ENCODE assay signal across 33 cellular contexts in the genomic region with DNA sequence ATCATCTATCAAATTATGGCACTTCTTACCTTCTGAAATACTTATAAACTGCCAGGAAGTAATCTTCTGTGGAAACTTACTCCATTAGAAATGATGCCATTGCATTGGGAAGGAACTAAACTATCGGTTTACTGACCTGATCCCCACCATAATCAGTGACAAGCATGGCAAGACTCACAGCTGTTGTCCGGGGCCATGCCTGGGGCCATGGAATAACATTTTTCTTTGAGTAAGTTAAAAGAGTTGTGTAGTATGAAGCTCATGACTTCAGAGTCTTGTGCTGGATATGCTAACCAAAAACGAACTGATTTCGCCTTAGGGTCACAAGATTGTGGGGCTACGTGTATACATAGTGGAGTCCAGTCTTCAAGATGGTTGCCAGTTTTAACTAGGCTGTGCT. TPM values are rescaled to one million over a fixed set of nuclear protein-coding genes. Genes with fewer than 3 reads are reported as not detected.
DNase-seq lines count a peak whose midpoint lies in the region; ATAC-seq, FAIRE-seq and TF ChIP-seq lines count a peak whose summit lies in the region.
"Had no signal": no experiment of that assay in that cellular context is flagged by ENCODE, and none has a peak within 500 bp of the region (broad histone marks: within the 10 kb centered on the region; RNA-seq: fewer than 3 reads in every experiment).

No MANE protein-coding gene starts in this region.

- DNase-seq in SJCRH30 (peak; percentile 85 to 94), K562 (ENCODE audit: extremely low read depth in 1 of 4, low spot score in 3 of 4) (no peak), foreskin melanocyte (peak; percentile 38), GM10248 (ENCODE audit: extremely low spot score) (no peak), NCI-H128 (lab: John Stamatoyannopoulos, UW; ENCODE audit: unreplicated experiment) (no peak)
- no peak for DNase-seq in stimulated activated CD4-positive, alpha-beta T cell treated with anti-CD3 and anti-CD28 coated beads, Interleukin-4, amount 100 ng/mL, for 4 hours
- DNase-seq: 8988T; ACHN; AML-193; BE2C; C1 segment of cervical spinal cord; Caco-2; Calu3; CD4-positive, alpha-beta memory T cell; CD4-positive, alpha-beta T cell; CD4-positive, CD25-positive, alpha-beta regulatory T cell; CD8-positive, alpha-beta memory T cell; CD8-positive, alpha-beta T cell; COR-L47; DMS 273 treated with DMSO at 0.1 percent for 48 hours; DMS153; DMS53; DMS79; DMS79 treated with DMSO at 0.1 percent for 48 hours; DND-41; EL had no signal

- intact Hi-C loops in K562 (cut with micrococcal nuclease) = no loop called here

- H3K27ac ChIP-seq in SJCRH30 = peak overlapping the region; percentile 74
- no peak overlapping the region; the same call in 2 of the 3 replicates for H3K27ac ChIP-seq in K562 (ENCODE audit: extremely low read depth, low read depth, low read length)
- H3K27ac ChIP-seq: 22Rv1; A549; BLaER1; BLaER1 treated with 17β-estradiol and CSF1 and Interleukin-3, amounts not matched to agents 10 nM and 100 nM; C4-2B had no signal

- peak; percentile 36 for ATAC-seq in K562
- ATAC-seq: A549; CD8-positive, alpha-beta T cell had no signal

- CTCF ChIA-PET in K562 (lab: Yijun Ruan, JAX; ENCODE audit: low intra/inter-chr PET ratio) (no interaction called here), GM10248 (lab: Yijun Ruan, JAX) (interaction anchor here (1.0 kb wide), 1 partner anchor 55 kb away, joined by 3 read pairs; no protein-coding TSS in a partner anchor)

- no peaks in the 10 kb centered on the region for H3K9me3 ChIP-seq in SJCRH30 (replicated peaks)
- H3K9me3 ChIP-seq in K562 (replicated peaks; ENCODE audit: control insufficient read depth, insufficient read depth, low read depth, low read length) = no peaks in the 10 kb centered on the region
- H3K9me3 ChIP-seq: A549; BE2C; BLaER1; BLaER1 treated with 17β-estradiol and CSF1 and Interleukin-3, amounts not matched to agents 10 nM and 100 nM; Caco-2 had no signal

- TF ChIP-seq CTCF in K562 (IDR thresholded peaks at IDR 0.05 in 2 of 3, conservative IDR thresholded peaks at IDR 0.05 in 1 of 3; ENCODE audit: insufficient read depth in 2 of 3, low read depth in 1 of 3, low read length in 3 of 3) (no peak), GM10248 (IDR thresholded peaks at IDR 0.05; ENCODE audit: control extremely low read depth, extremely low read depth, low read depth, missing control alignments) (no peak)

- H3K79me2 ChIP-seq in K562 (ENCODE audit: control insufficient read depth, insufficient read depth, low read length) = no peaks in the 10 kb centered on the region

- H3K4me2 ChIP-seq in K562 (ENCODE audit: insufficient read depth, low read length) = no peak overlapping the region
- H3K4me2 ChIP-seq: A549; BLaER1; BLaER1 treated with 17β-estradiol and CSF1 and Interleukin-3, amounts not matched to agents 10 nM and 100 nM had no signal

- POLR2A ChIA-PET in K562 (lab: Yijun Ruan, JAX) (interaction anchor here (0.6 kb wide), 1 partner anchor 13 kb away, joined by 4 read pairs; no protein-coding TSS in a partner anchor), GM10248 (lab: Yijun Ruan, JAX) (no interaction called here)

- no peak for TF ChIP-seq EP300 in K562 (IDR thresholded peaks at IDR 0.05; ENCODE audit: low read length)

- in situ Hi-C loops in K562 (cut with MboI) = no loop called here

- H3K36me3 ChIP-seq in SJCRH30 (0 out of 2 replicates have a peak, but pooled peaks cover 3% of the 10 kb centered on the region), K562 (ENCODE audit: control insufficient read depth, insufficient read depth, low read length) (peaks cover 4% of the 10 kb centered on the region; the same call in 1 of the 3 replicates)

- peak overlapping the region; percentile 62 for H2AFZ ChIP-seq in K562 (ENCODE audit: low read depth, low read length)

- 79% methylated on average over 5 of the region's 5 CpGs for WGBS in K562 (ENCODE audit: insufficient coverage, low coverage, missing lambda C conversion rate)

- H3K4me3 ChIP-seq in SJCRH30 = peak overlapping the region; percentile 0; the same call in 1 of the 2 replicates
- H3K4me3 ChIP-seq in K562 = no peak overlapping the region
- H3K4me3 ChIP-seq: A549; BLaER1; BLaER1 treated with 17β-estradiol and CSF1 and Interleukin-3, amounts not matched to agents 10 nM and 100 nM had no signal

- H3K27me3 ChIP-seq in SJCRH30 (no peaks in the 10 kb centered on the region), K562 (ENCODE audit: control insufficient read depth in 2 of 2, insufficient read depth in 2 of 2, low read length in 2 of 2) (no peaks in the 10 kb centered on the region)
- H3K27me3 ChIP-seq: BE2C; BLaER1; BLaER1 treated with 17β-estradiol and CSF1 and Interleukin-3, amounts not matched to agents 10 nM and 100 nM had no signal

- H3K4me1 ChIP-seq in SJCRH30 = peaks cover 31% of the 10 kb centered on the region
- peaks cover 4 to 12% of the 10 kb centered on the region in 2 experiments; a peak in 2 of 5 replicates for H3K4me1 ChIP-seq in K562 (replicated peaks in 1 of 2; ENCODE audit: control insufficient read depth in 2 of 2, insufficient read depth in 2 of 2, low read length in 2 of 2)
- H3K4me1 ChIP-seq: A549; BLaER1; BLaER1 treated with 17β-estradiol and CSF1 and Interleukin-3, amounts not matched to agents 10 nM and 100 nM; Caco-2 had no signal

- no peaks in the 10 kb centered on the region for H4K20me1 ChIP-seq in K562 (replicated peaks; ENCODE audit: control insufficient read depth, insufficient read depth, low read length)
- H4K20me1 ChIP-seq: BLaER1; BLaER1 treated with 17β-estradiol and CSF1 and Interleukin-3, amounts not matched to agents 10 nM and 100 nM had no signal

- no peak overlapping the region for H3K9ac ChIP-seq in K562 (ENCODE audit: insufficient read depth in 1 of 2, low read depth in 2 of 2, low read length in 2 of 2)
- H3K9ac ChIP-seq: BLaER1; BLaER1 treated with 17β-estradiol and CSF1 and Interleukin-3, amounts not matched to agents 10 nM and 100 nM had no signal

- peak; percentile 35 for FAIRE-seq in K562 (lab: Jason Lieb, UNC)
- FAIRE-seq: A204.1, A549, D721Med had no signal

- no TSS peak for BruUV-seq in K562 (replicated peaks; lab: Mats Ljungman, UMichigan)

- no peak for TF ChIP-seq POLR2A in K562 (conservative IDR thresholded peaks at IDR 0.05)

- H3K9me1 ChIP-seq in K562 (ENCODE audit: control insufficient read depth, insufficient read depth, low read length) = no peaks in the 10 kb centered on the region

- TF ChIP-seq RAD21 in K562 (CRISPR knock-in tag; conservative IDR thresholded peaks at IDR 0.05 in 1 of 2, IDR thresholded peaks at IDR 0.05 in 1 of 2) = no peak

TF ChIP-seq in K562, 482 proteins besides CTCF, POLR2A, EP300 and RAD21 (continues in another document):
- TF ChIP-seq FOXJ2 (tag; IDR thresholded peaks at IDR 0.05) (no peak), PPARD (CRISPR knock-in tag; IDR thresholded peaks at IDR 0.05) (no peak), ZNF197 (CRISPR knock-in tag; IDR thresholded peaks at IDR 0.05; ENCODE audit: low read depth) (no peak), TEAD2 (tag; IDR thresholded peaks at IDR 0.05) (no peak), TOE1 (IDR thresholded peaks at IDR 0.05; ENCODE audit: borderline replicate concordance) (no peak), TOE1 (CRISPR knock-in tag; IDR thresholded peaks at IDR 0.05; ENCODE audit: borderline replicate concordance, low read depth) (no peak), CBFA2T3 (IDR thresholded peaks at IDR 0.05) (no peak)
- TF ChIP-seq, protein P1, sequence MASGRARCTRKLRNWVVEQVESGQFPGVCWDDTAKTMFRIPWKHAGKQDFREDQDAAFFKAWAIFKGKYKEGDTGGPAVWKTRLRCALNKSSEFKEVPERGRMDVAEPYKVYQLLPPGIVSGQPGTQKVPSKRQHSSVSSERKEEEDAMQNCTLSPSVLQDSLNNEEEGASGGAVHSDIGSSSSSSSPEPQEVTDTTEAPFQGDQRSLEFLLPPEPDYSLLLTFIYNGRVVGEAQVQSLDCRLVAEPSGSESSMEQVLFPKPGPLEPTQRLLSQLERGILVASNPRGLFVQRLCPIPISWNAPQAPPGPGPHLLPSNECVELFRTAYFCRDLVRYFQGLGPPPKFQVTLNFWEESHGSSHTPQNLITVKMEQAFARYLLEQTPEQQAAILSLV (tag; IDR thresholded peaks at IDR 0.05) = no peak

RNA-seq across cellular contexts. Expression of a gene that starts 15.4 kb away (rescaled TPM):
- total RNA-seq in SJCRH30 (2014; rRNA removed; shearing (Covaris generic)) = 29.6 and 33.3 TPM in 2 replicates
- 20.6 and 60.4 TPM in 2 replicates for total RNA-seq in K562 (2011; cell fraction: chromatin; rRNA removed; ENCODE audit: low replicate concordance)
- total RNA-seq in K562 (2011; cell fraction: nucleolus; rRNA removed) = 15.3 and 17.2 TPM in 2 replicates
- total RNA-seq in K562 (2011; cell fraction: nucleoplasm; rRNA removed) = 39.8 and 80.6 TPM in 2 replicates
- total RNA-seq in K562 (2014; rRNA removed) (26.7 and 38.1 TPM in 2 replicates), K562 (2014; rRNA removed; fragmentation: Illumina TruSeq; extraction: Trizol) (32.5 and 35.7 TPM in 2 replicates), K562 (2015; rRNA removed; fragmentation: Illumina TruSeq; extraction: Trizol) (24.0 and 26.6 TPM in 2 replicates), K562 (2021) (24.6 and 27.7 TPM in 2 replicates)
- polyA plus RNA-seq in K562 (2011; rRNA removed) (26.3 and 39.0 TPM in 2 replicates), K562 (2014; fragmentation: Illumina TruSeq; extraction: Trizol) (19.1 and 19.7 TPM in 2 replicates), K562 (2014; fragmentation: Nextera tagmentation; extraction: Ambion mirVana) (10 to 100 TPM; 10.0 to 13.7 TPM), K562 (2014; rRNA removed) (26.0 and 29.8 TPM in 2 replicates)
- polyA plus RNA-seq in K562 (2011; cell fraction: cytosol; rRNA removed) = 6.3 and 12.8 TPM in 2 replicates
- 24.4 and 28.3 TPM in 2 replicates for polyA plus RNA-seq in K562 (2011; cell fraction: nucleus; rRNA removed)
- polyA plus RNA-seq in K562 (2012) = 19.8 and 20.1 TPM in 2 replicates
- polyA minus RNA-seq in K562 (2011; rRNA and poly(A)+ RNA removed) = 26.0 and 28.5 TPM in 2 replicates
- 8.8 and 9.2 TPM in 2 replicates for polyA minus RNA-seq in K562 (2011; cell fraction: cytosol; rRNA and poly(A)+ RNA removed)
- polyA minus RNA-seq in K562 (2011; cell fraction: nucleus; rRNA and poly(A)+ RNA removed) = 47.9 and 57.3 TPM in 2 replicates

Comparison
In these comparisons a context has a peak if more than half of its experiments do, and no peak if none do; other contexts are left out.
1. DNase-seq: peak in SJCRH30 (2 of 2) and foreskin melanocyte (single experiment); none in K562 (0 of 4), GM10248 (single experiment), NCI-H128 (single experiment) and stimulated activated CD4-positive, alpha-beta T cell treated with anti-CD3 and anti-CD28 coated beads, Interleukin-4, amount 100 ng/mL, for 4 hours (0 of 2).